Comparison of ENCODE assay signal across 8 cellular contexts in genomic region chr15:42919794-42920280, GRCh38. TPM values are rescaled to one million over a fixed set of nuclear protein-coding genes. Genes with fewer than 3 reads are reported as not detected.
A peak's percentile ranks its signal among the peaks of the same experiment; 100 is the strongest.
DNase-seq lines count a peak whose midpoint lies in the region; ATAC-seq lines count a peak whose summit lies in the region.

No MANE protein-coding gene starts in this region.

- no peak overlapping the region for H2BK15ac ChIP-seq in neuronal stem cell (ENCODE audit: low read length)

- no peak overlapping the region for H2AK5ac ChIP-seq in neuronal stem cell (ENCODE audit: low read depth, low read length)

- ATAC-seq in activated T-helper 17 cell treated with anti-CD3 and anti-CD28 coated beads, Interleukin-2, amount 50 U/mL, for 72 hours (replicated peaks) = peak; percentile 24

- no peak overlapping the region for H3K14ac ChIP-seq in neuronal stem cell (ENCODE audit: low read length)

- no peaks in the 10 kb centered on the region for H3K36me3 ChIP-seq in neuronal stem cell (replicated peaks in 1 of 2; ENCODE audit: control insufficient read depth in 2 of 2, insufficient read depth in 2 of 2, low read length in 2 of 2)

- peak overlapping the region; percentile 3 for H3K18ac ChIP-seq in neuronal stem cell (ENCODE audit: low read length)

- H3K4me3 Mint-ChIP-seq in activated T-helper 17 cell treated with anti-CD3 and anti-CD28 coated beads, Interleukin-2, amount 50 U/mL, for 72 hours = peak overlapping the region; percentile 97

- DNase-seq in activated naive CD4-positive, alpha-beta T cell treated with Interleukin-2 at 50 U/mL for 16 hours = peak; percentile 19
- DNase-seq in activated naive CD4-positive, alpha-beta T cell treated with anti-CD3 and anti-CD28 coated beads, Interleukin-2, amount 50 U/mL, for 16 hours = no peak
- DNase-seq in NCI-H2227 (lab: John Stamatoyannopoulos, UW; ENCODE audit: unreplicated experiment) (peak; percentile 15), foreskin melanocyte (peak; percentile 24), neuronal stem cell (ENCODE audit: low spot score) (no peak), ecto neural progenitor cell (ENCODE audit: low spot score) (no peak), NCI-H1048 (lab: John Stamatoyannopoulos, UW) (no peak)

- H3K4ac ChIP-seq in neuronal stem cell (ENCODE audit: low read length) = no peak overlapping the region

- no peak overlapping the region for H2BK12ac ChIP-seq in neuronal stem cell (ENCODE audit: low read length)

- peak overlapping the region; percentile 92 for H3K27ac Mint-ChIP-seq in activated T-helper 17 cell treated with anti-CD3 and anti-CD28 coated beads, Interleukin-2, amount 50 U/mL, for 72 hours

- no peak overlapping the region for H2BK120ac ChIP-seq in neuronal stem cell (ENCODE audit: low read depth, low read length)

- H3K4me1 ChIP-seq in neuronal stem cell (ENCODE audit: control insufficient read depth in 2 of 2, insufficient read depth in 1 of 2, low read depth in 1 of 2, low read length in 2 of 2) = peaks cover 7 to 8% of the 10 kb centered on the region in 2 donors

- peak overlapping the region; percentile 94 for H3K9ac ChIP-seq in neuronal stem cell (ENCODE audit: low read depth, low read length, poor library complexity)

- H3K4me2 ChIP-seq in neuronal stem cell (ENCODE audit: insufficient read depth, low read length, poor library complexity, severe bottlenecking) = peak overlapping the region; percentile 58

- no peak overlapping the region for H2BK5ac ChIP-seq in neuronal stem cell (ENCODE audit: low read length)

- H4K8ac ChIP-seq in neuronal stem cell (ENCODE audit: low read depth, low read length) = no peak overlapping the region

- no peak overlapping the region for H3K23ac ChIP-seq in neuronal stem cell (ENCODE audit: low read depth, low read length, poor library complexity)

- H3K4me1 Mint-ChIP-seq in activated T-helper 17 cell treated with anti-CD3 and anti-CD28 coated beads, Interleukin-2, amount 50 U/mL, for 72 hours = peaks cover 17% of the 10 kb centered on the region

- no peaks in the 10 kb centered on the region for H3K27me3 ChIP-seq in neuronal stem cell (ENCODE audit: control insufficient read depth in 3 of 3, insufficient read depth in 3 of 3, low read depth in 1 of 3, low read length in 3 of 3)

- H3K9me3 Mint-ChIP-seq in activated T-helper 17 cell treated with anti-CD3 and anti-CD28 coated beads, Interleukin-2, amount 50 U/mL, for 72 hours = no peaks in the 10 kb centered on the region

- no CpG with 5 or more reads among the region's 20 CpGs for WGBS in neuronal stem cell (ENCODE audit: extremely low coverage in 2 of 2, insufficient read length in 2 of 2, insufficient replicate concordance in 1 of 2), 2 donors

- H3K27me3 Mint-ChIP-seq in activated T-helper 17 cell treated with anti-CD3 and anti-CD28 coated beads, Interleukin-2, amount 50 U/mL, for 72 hours = no peaks in the 10 kb centered on the region

- H3K79me1 ChIP-seq in neuronal stem cell (ENCODE audit: low read depth, low read length) = peaks cover 5% of the 10 kb centered on the region

- no peak overlapping the region for H3K27ac ChIP-seq in neuronal stem cell (replicated peaks; ENCODE audit: low read length)

- no peak overlapping the region for H4K91ac ChIP-seq in neuronal stem cell (ENCODE audit: low read depth, low read length, poor library complexity)

- peak overlapping the region; percentile 84 for H3K4me3 ChIP-seq in neuronal stem cell (ENCODE audit: low read length in 2 of 2)

- peak overlapping the region; percentile 92 for H2AFZ ChIP-seq in neuronal stem cell (ENCODE audit: low read length)

- H3K36me3 Mint-ChIP-seq in activated T-helper 17 cell treated with anti-CD3 and anti-CD28 coated beads, Interleukin-2, amount 50 U/mL, for 72 hours (ENCODE audit: low read depth) = peaks cover 11% of the 10 kb centered on the region

- H3K9me3 ChIP-seq in neuronal stem cell (replicated peaks in 1 of 2; ENCODE audit: control insufficient read depth in 2 of 2, insufficient read depth in 1 of 2, low read depth in 1 of 2, low read length in 2 of 2) = no peaks in the 10 kb centered on the region

RNA-seq across cellular contexts. Expression of gene TTBK2, which starts 0.7 kb away (rescaled TPM):
- 10 to 100 TPM in 1 of 2 donors, 1 to 10 TPM in 1; 8.1 to 10.7 TPM for total RNA-seq in activated T-helper 17 cell treated with anti-CD3 and anti-CD28 coated beads, Interleukin-2, amount 50 U/mL, for 72 hours
- 9.4 TPM for polyA plus RNA-seq in neuronal stem cell (2013, experiment 1 of 2)
- polyA plus RNA-seq in neuronal stem cell (2013, experiment 2 of 2) = 9.3 TPM

Comparison
In these comparisons a context has a peak if more than half of its experiments do, and no peak if none do; other contexts are left out.
1. DNase-seq: peak in activated naive CD4-positive, alpha-beta T cell treated with Interleukin-2 at 50 U/mL for 16 hours (single experiment), NCI-H2227 (single experiment) and foreskin melanocyte (single experiment); none in activated naive CD4-positive, alpha-beta T cell treated with anti-CD3 and anti-CD28 coated beads, Interleukin-2, amount 50 U/mL, for 16 hours (single experiment), neuronal stem cell (single experiment), ecto neural progenitor cell (single experiment) and NCI-H1048 (single experiment).